In genomic region chr1:63320024-63320799, GRCh38 we compare ENCODE assay signal across 13 cellular contexts. TPM values are rescaled to one million over a fixed set of nuclear protein-coding genes. Genes with fewer than 3 reads are reported as not detected.
A peak's percentile ranks its signal among the peaks of the same experiment; 100 is the strongest.
DNase-seq lines count a peak whose midpoint lies in the region; ATAC-seq and TF ChIP-seq lines count a peak whose summit lies in the region.
"Had no signal": no experiment of that assay in that cellular context is flagged by ENCODE, and none has a peak within 500 bp of the region (broad histone marks: within the 10 kb centered on the region; RNA-seq: fewer than 3 reads in every experiment).

No MANE protein-coding gene starts in this region.

- H4K5ac ChIP-seq in mesendoderm (ENCODE audit: low read length) = no peak overlapping the region

- peaks cover 59% of the 10 kb centered on the region for H4K20me1 ChIP-seq in BLaER1

- no peaks in the 10 kb centered on the region for H3K79me2 ChIP-seq in mesendoderm (ENCODE audit: control insufficient read depth, insufficient read depth, low read length)

- H3K4me1 ChIP-seq in BLaER1 (no peaks in the 10 kb centered on the region), mesendoderm (ENCODE audit: control insufficient read depth, low read depth, low read length) (peaks cover 2% of the 10 kb centered on the region)

- H3K27me3 ChIP-seq in BLaER1 (peaks cover 99% of the 10 kb centered on the region), HL-60 (ENCODE audit: insufficient read depth, poor library complexity, severe bottlenecking) (peaks cover 75% of the 10 kb centered on the region), mesendoderm (ENCODE audit: insufficient read depth, low read length, poor library complexity) (peaks cover 55% of the 10 kb centered on the region)

- H3K4me2 ChIP-seq in BLaER1 = no peak overlapping the region
- peak overlapping the region; percentile 19 for H3K4me2 ChIP-seq in mesendoderm (ENCODE audit: low read length)

- H2BK15ac ChIP-seq in mesendoderm (replicated peaks; ENCODE audit: low read depth) = no peak overlapping the region

- no peak overlapping the region for H3K4ac ChIP-seq in mesendoderm (ENCODE audit: low read depth, low read length)

- H3K9ac ChIP-seq in BLaER1 = no peak overlapping the region
- no peak overlapping the region for H3K9ac ChIP-seq in mesendoderm (ENCODE audit: low read length)

- no peaks in the 10 kb centered on the region for H3K36me3 ChIP-seq in BLaER1
- no peaks in the 10 kb centered on the region for H3K36me3 ChIP-seq in mesendoderm (ENCODE audit: control insufficient read depth, insufficient read depth, low read length)

- no peak overlapping the region for H2AK5ac ChIP-seq in mesendoderm (ENCODE audit: low read length)

- peak overlapping the region; percentile 30 for H3K4me3 Mint-ChIP-seq in activated naive CD8-positive, alpha-beta T cell treated with anti-CD3 and anti-CD28 coated beads for 36 hours

- H2BK5ac ChIP-seq in mesendoderm (ENCODE audit: low read length) = no peak overlapping the region

- peaks cover 16% of the 10 kb centered on the region for H3K36me3 Mint-ChIP-seq in activated naive CD8-positive, alpha-beta T cell treated with anti-CD3 and anti-CD28 coated beads for 36 hours

- peak overlapping the region; percentile 52 for H3K27ac Mint-ChIP-seq in activated naive CD8-positive, alpha-beta T cell treated with anti-CD3 and anti-CD28 coated beads for 36 hours

- no peak overlapping the region for H3K27ac ChIP-seq in BLaER1
- no peak overlapping the region for H3K27ac ChIP-seq in HL-60 (replicated peaks)
- H3K27ac ChIP-seq in mesendoderm (ENCODE audit: low read depth, low read length) = no peak overlapping the region
- H3K27ac ChIP-seq: C4-2B had no signal

- H3K9me3 ChIP-seq in BLaER1 = peaks cover 85% of the 10 kb centered on the region

- no peak overlapping the region for H2BK120ac ChIP-seq in mesendoderm (ENCODE audit: low read depth, low read length)

- no peak overlapping the region for H4K8ac ChIP-seq in mesendoderm (ENCODE audit: low read depth, low read length)

- no peak overlapping the region for H3K23ac ChIP-seq in mesendoderm (ENCODE audit: low read length)

- no peaks in the 10 kb centered on the region for H3K79me1 ChIP-seq in mesendoderm (ENCODE audit: low read length)

- DNase-seq in HL-60 (ENCODE audit: low read depth in 1 of 2, low spot score in 1 of 2) (no peak), mesendoderm (peak; percentile 74), NCI-H1436 treated with DMSO at 0.1 percent for 48 hours (lab: John Stamatoyannopoulos, UW) (no peak), activated gamma-delta T cell treated with Interleukin-2 at 50 U/mL for 16 hours (no peak), 8988T (no peak)
- no peak for DNase-seq in activated naive CD8-positive, alpha-beta T cell treated with anti-CD3 and anti-CD28 coated beads for 36 hours
- DNase-seq: activated gamma-delta T cell, head of caudate nucleus had no signal

- no peak for ATAC-seq in HG02884 (IDR thresholded peaks at IDR 0.05; ENCODE audit: unreplicated experiment)

- peaks cover 79% of the 10 kb centered on the region for H3K27me3 Mint-ChIP-seq in activated naive CD8-positive, alpha-beta T cell treated with anti-CD3 and anti-CD28 coated beads for 36 hours

- no peak overlapping the region for H3K56ac ChIP-seq in mesendoderm (ENCODE audit: low read length)

- no peak for TF ChIP-seq CTCF in HL-60 (IDR thresholded peaks at IDR 0.05; ENCODE audit: insufficient read depth, low read length)

- WGBS in mesendoderm (ENCODE audit: extremely low coverage, insufficient coverage, low lambda C conversion rate) = no CpG with 5 or more reads among the region's 49 CpGs

- H3K9me3 Mint-ChIP-seq in activated naive CD8-positive, alpha-beta T cell treated with anti-CD3 and anti-CD28 coated beads for 36 hours = peaks cover 14% of the 10 kb centered on the region

- H3K18ac ChIP-seq in mesendoderm (ENCODE audit: low read length) = no peak overlapping the region

- H3K4me3 ChIP-seq in BLaER1 = peak overlapping the region; percentile 29; the same call in 1 of the 2 replicates
- peak overlapping the region; percentile 11 for H3K4me3 ChIP-seq in HL-60 (replicated peaks; ENCODE audit: insufficient read depth, low read length)
- no peak overlapping the region for H3K4me3 ChIP-seq in mesendoderm (ENCODE audit: low read length)

- peaks cover 33% of the 10 kb centered on the region for H3K4me1 Mint-ChIP-seq in activated naive CD8-positive, alpha-beta T cell treated with anti-CD3 and anti-CD28 coated beads for 36 hours

RNA-seq across cellular contexts. Expression of gene FOXD3, which starts 2.2 kb away (rescaled TPM):
- total RNA-seq in activated naive CD8-positive, alpha-beta T cell treated with anti-CD3 and anti-CD28 coated beads for 36 hours = not detected
- polyA plus RNA-seq in mesendoderm (2013, experiment 1 of 2) = 2.7 TPM
- polyA plus RNA-seq in mesendoderm (2013, experiment 2 of 2) = 3.4 TPM
- total RNA-seq: dermis microvascular lymphatic vessel endothelial cell; T-helper 2 cell treated with Interferon-gamma antibody and Interleukin-4, amounts not matched to agents 100 ng/mL and 5 ng/mL, for 36 hours had no signal

RNA-seq across cellular contexts. Expression of gene ALG6, which starts 47.2 kb away (rescaled TPM):
- total RNA-seq in activated naive CD8-positive, alpha-beta T cell treated with anti-CD3 and anti-CD28 coated beads for 36 hours = 10 to 100 TPM; 17.4 to 17.8 TPM
- polyA plus RNA-seq in mesendoderm (2013, experiment 1 of 2) = 11.1 TPM
- polyA plus RNA-seq in mesendoderm (2013, experiment 2 of 2) = 10.5 TPM
